8 cellular contexts compared by ENCODE assay signal in the genomic region with DNA sequence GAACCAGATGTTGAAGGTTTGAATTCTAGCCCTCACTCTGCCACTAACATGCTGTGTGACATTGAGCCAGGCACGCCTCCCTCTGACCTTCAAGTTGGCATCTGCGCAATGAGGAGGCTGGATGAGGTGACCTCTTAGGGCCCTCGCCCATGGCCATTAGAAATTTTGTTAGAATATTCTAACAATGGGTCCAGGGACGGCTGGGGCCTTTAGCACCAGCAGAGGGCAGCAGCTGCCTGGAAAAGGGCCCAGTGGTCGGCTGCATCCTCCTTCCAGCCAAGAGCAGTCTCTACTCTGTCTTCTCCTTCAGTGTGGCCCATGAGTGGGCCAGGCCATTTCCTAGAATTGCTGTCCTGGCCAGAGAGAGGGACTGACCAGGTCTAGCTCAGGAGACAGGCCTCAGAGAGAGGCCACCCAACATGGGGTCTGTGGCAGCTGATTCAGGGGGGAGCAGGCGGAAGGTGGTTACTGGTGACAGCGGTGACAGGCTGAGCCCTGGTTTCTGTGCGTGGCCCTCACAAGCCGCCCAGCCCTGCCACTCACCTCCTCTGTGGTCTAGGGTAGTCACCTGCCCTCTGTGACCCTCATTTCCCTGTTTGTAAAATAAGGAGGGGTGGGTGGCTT.
A peak's percentile ranks its signal among the peaks of the same experiment; 100 is the strongest.
DNase-seq lines count a peak whose midpoint lies in the region; ATAC-seq and TF ChIP-seq lines count a peak whose summit lies in the region.

No MANE protein-coding gene starts in this region.

- in situ Hi-C loops in ACHN (cut with HindIII; ENCODE audit: low pct_ligation_motif_present, low pct_unique_long_range_greater_than_20kb, low sequenced_read_pairs): no loop called here

- no peaks in the 10 kb centered on the region for H3K27me3 Mint-ChIP-seq in activated naive CD8-positive, alpha-beta T cell treated with anti-CD3 and anti-CD28 coated beads for 36 hours

- intact Hi-C loops in left ventricle myocardium superior (cut with micrococcal nuclease): no loop called here

- ATAC-seq in left ventricle myocardium superior (peak; percentile 52), GM21825 (IDR thresholded peaks at IDR 0.05; ENCODE audit: unreplicated experiment) (no peak), GM21723 (IDR thresholded peaks at IDR 0.05; ENCODE audit: unreplicated experiment) (no peak)

- H3K9me3 Mint-ChIP-seq in activated naive CD8-positive, alpha-beta T cell treated with anti-CD3 and anti-CD28 coated beads for 36 hours: no peaks in the 10 kb centered on the region

- H3K4me3 Mint-ChIP-seq in activated naive CD8-positive, alpha-beta T cell treated with anti-CD3 and anti-CD28 coated beads for 36 hours: no peak overlapping the region

- TF ChIP-seq CTCF in GM12865 (IDR thresholded peaks at IDR 0.05; ENCODE audit: insufficient read depth, low read depth, low read length, missing control alignments): peak; percentile 69

- no peak overlapping the region for H3K27ac Mint-ChIP-seq in activated naive CD8-positive, alpha-beta T cell treated with anti-CD3 and anti-CD28 coated beads for 36 hours

- DNase-seq in ACHN: peak; percentile 39
- DNase-seq in GM12865 (ENCODE audit: low read depth): peak; percentile 29
- DNase-seq in NCI-H2227 treated with DMSO at 0.1 percent for 48 hours (lab: John Stamatoyannopoulos, UW): peak; percentile 60
- peak; percentile 17 for DNase-seq in activated naive CD8-positive, alpha-beta T cell treated with anti-CD3 and anti-CD28 coated beads for 36 hours
- peak; percentile 58 for DNase-seq in left ventricle myocardium superior
- peak; percentile 4 to 32 for DNase-seq in stimulated activated CD4-positive, alpha-beta T cell treated with anti-CD3 and anti-CD28 coated beads, Interleukin-12 subunit alpha, Interleukin-12 subunit beta, amount 100 ng/mL, for 24 hours (ENCODE audit: low read depth in 2 of 2)

- H3K4me3 ChIP-seq in GM12865 (ENCODE audit: low read depth, low read length): no peak overlapping the region

- H3K36me3 Mint-ChIP-seq in activated naive CD8-positive, alpha-beta T cell treated with anti-CD3 and anti-CD28 coated beads for 36 hours: no peaks in the 10 kb centered on the region

- no peaks in the 10 kb centered on the region for H3K4me1 Mint-ChIP-seq in activated naive CD8-positive, alpha-beta T cell treated with anti-CD3 and anti-CD28 coated beads for 36 hours
